In genomic region chr6:42059743-42060142, GRCh38 we compare ENCODE assay signal across 28 cellular contexts. TPM values are rescaled to one million over a fixed set of nuclear protein-coding genes. Genes with fewer than 3 reads are reported as not detected.
A peak's percentile ranks its signal among the peaks of the same experiment; 100 is the strongest.
DNase-seq lines count a peak whose midpoint lies in the region; ATAC-seq, FAIRE-seq and TF ChIP-seq lines count a peak whose summit lies in the region.
"Had no signal": no experiment of that assay in that cellular context is flagged by ENCODE, and none has a peak within 500 bp of the region (broad histone marks: within the 10 kb centered on the region; RNA-seq: fewer than 3 reads in every experiment).

No MANE protein-coding gene starts in this region.

- intact Hi-C loops in HepG2 (cut with micrococcal nuclease; ENCODE audit: unreplicated experiment) = no loop called here
- intact Hi-C loops in right lobe of liver (cut with DNase I) = no loop called here
- intact Hi-C loops in K562 (cut with micrococcal nuclease) = no loop called here
- intact Hi-C loops in posterior vena cava (cut with DNase I) = no loop called here

- H3K27me3 ChIP-seq in HepG2 (ENCODE audit: control insufficient read depth in 1 of 2, insufficient read depth in 2 of 2, low read length in 2 of 2) (no peaks in the 10 kb centered on the region), right lobe of liver (no peaks in the 10 kb centered on the region), K562 (ENCODE audit: control insufficient read depth in 2 of 2, insufficient read depth in 2 of 2, low read length in 2 of 2) (no peaks in the 10 kb centered on the region)
- H3K27me3 ChIP-seq: BE2C, BLaER1 had no signal

- CTCF ChIA-PET in HepG2 (lab: Yijun Ruan, JAX; ENCODE audit: low intra/inter-chr PET ratio, low total read pairs) (no interaction called here), K562 (lab: Yijun Ruan, JAX; ENCODE audit: low intra/inter-chr PET ratio) (no interaction called here)

- H3K4me3 ChIP-seq in HepG2 (replicated peaks in 1 of 3; ENCODE audit: insufficient read depth in 1 of 3, low read depth in 2 of 3, low read length in 3 of 3) (no peak overlapping the region), right lobe of liver (no peak overlapping the region), K562 (no peak overlapping the region)
- H3K4me3 ChIP-seq: BLaER1, GM12878 had no signal

- peak overlapping the region; percentile 19 for H3K27ac Mint-ChIP-seq in activated T-cell treated with anti-CD3 and anti-CD28 coated beads, Interleukin-2, amount 50 U/mL, for 24 hours

- no peak overlapping the region for H3K4me2 ChIP-seq in HepG2 (ENCODE audit: low read depth, low read length)
- H3K4me2 ChIP-seq in K562 (ENCODE audit: insufficient read depth, low read length) = no peak overlapping the region
- H3K4me2 ChIP-seq: BLaER1 had no signal

- TF ChIP-seq POLR2A in HepG2 (IDR thresholded peaks at IDR 0.05; ENCODE audit: insufficient read depth in 1 of 2, low read depth in 2 of 2, low read length in 2 of 2) = no peak
- TF ChIP-seq POLR2A in right lobe of liver (IDR thresholded peaks at IDR 0.05) = no peak
- no peak for TF ChIP-seq POLR2A in K562 (conservative IDR thresholded peaks at IDR 0.05)

- no peak for TF ChIP-seq EP300 in HepG2 (IDR thresholded peaks at IDR 0.05; ENCODE audit: low read depth in 2 of 2, low read length in 2 of 2)
- TF ChIP-seq EP300 in HepG2 (CRISPR knock-in tag; IDR thresholded peaks at IDR 0.05; ENCODE audit: borderline replicate concordance) = no peak
- TF ChIP-seq EP300 in K562 (IDR thresholded peaks at IDR 0.05; ENCODE audit: low read length) = no peak

- in situ Hi-C loops in HepG2 (cut with HindIII; ENCODE audit: extremely low pct_ligation_motif_present, low pct_unique_long_range_greater_than_20kb) = no loop called here
- in situ Hi-C loops in K562 (cut with MboI) = no loop called here

- H3K9me3 ChIP-seq in HepG2 (ENCODE audit: low read length) (no peaks in the 10 kb centered on the region), right lobe of liver (no peaks in the 10 kb centered on the region), K562 (replicated peaks; ENCODE audit: control insufficient read depth, insufficient read depth, low read depth, low read length) (no peaks in the 10 kb centered on the region)
- H3K9me3 ChIP-seq: BE2C, BLaER1 had no signal

- no peaks in the 10 kb centered on the region for H4K20me1 ChIP-seq in HepG2 (ENCODE audit: insufficient read depth, low read length)
- H4K20me1 ChIP-seq in K562 (replicated peaks; ENCODE audit: control insufficient read depth, insufficient read depth, low read length) = no peaks in the 10 kb centered on the region

- TF ChIP-seq CTCF in HepG2 (CRISPR knock-in tag; IDR thresholded peaks at IDR 0.05) (no peak), right lobe of liver (IDR thresholded peaks at IDR 0.05) (no peak), K562 (IDR thresholded peaks at IDR 0.05 in 2 of 3, conservative IDR thresholded peaks at IDR 0.05 in 1 of 3; ENCODE audit: insufficient read depth in 2 of 3, low read depth in 1 of 3, low read length in 3 of 3) (no peak)

- no peak overlapping the region for H3K4me3 Mint-ChIP-seq in activated T-cell treated with anti-CD3 and anti-CD28 coated beads, Interleukin-2, amount 50 U/mL, for 24 hours
- H3K4me3 Mint-ChIP-seq: CD14-positive monocyte; CD4-positive, alpha-beta memory T cell; CD4-positive, CD25-positive, alpha-beta regulatory T cell; CD8-positive, alpha-beta memory T cell had no signal

- FAIRE-seq in HepG2 (lab: Jason Lieb, UNC) (no peak), K562 (lab: Jason Lieb, UNC) (no peak)
- FAIRE-seq: GM12878, GM12892, GM18507 had no signal

- no peaks in the 10 kb centered on the region for H3K4me1 ChIP-seq in HepG2 (ENCODE audit: insufficient read depth, low read length)
- H3K4me1 ChIP-seq in right lobe of liver = no peaks in the 10 kb centered on the region
- H3K4me1 ChIP-seq in K562 (replicated peaks in 1 of 2; ENCODE audit: control insufficient read depth in 2 of 2, insufficient read depth in 2 of 2, low read length in 2 of 2) = no peaks in the 10 kb centered on the region
- H3K4me1 ChIP-seq: BE2C, BLaER1 had no signal

- POLR2A ChIA-PET in HepG2 (lab: Yijun Ruan, JAX) (no interaction called here), K562 (lab: Yijun Ruan, JAX) (interaction anchor here (1.5 to 4.3 kb wide), 3 partner anchors 8 to 12 kb away, joined by 4 to 27 read pairs (median 5); partner anchors contain the start of gene TAF8)

- H2AFZ ChIP-seq in HepG2 (ENCODE audit: low read length) = no peak overlapping the region
- no peak overlapping the region for H2AFZ ChIP-seq in K562 (ENCODE audit: low read depth, low read length)

- H3K9ac ChIP-seq in HepG2 (ENCODE audit: insufficient read depth, low read depth, low read length) = no peak overlapping the region
- H3K9ac ChIP-seq in K562 (ENCODE audit: insufficient read depth in 1 of 2, low read depth in 2 of 2, low read length in 2 of 2) = no peak overlapping the region
- H3K9ac ChIP-seq: BLaER1 had no signal

- no peaks in the 10 kb centered on the region for H3K9me1 ChIP-seq in K562 (ENCODE audit: control insufficient read depth, insufficient read depth, low read length)

- no peaks in the 10 kb centered on the region for H3K9me3 Mint-ChIP-seq in activated T-cell treated with anti-CD3 and anti-CD28 coated beads, Interleukin-2, amount 50 U/mL, for 24 hours
- H3K9me3 Mint-ChIP-seq: CD4-positive, alpha-beta memory T cell; CD4-positive, CD25-positive, alpha-beta regulatory T cell; CD8-positive, alpha-beta memory T cell had no signal

- no peak for ATAC-seq in HepG2
- ATAC-seq in right lobe of liver = no peak
- ATAC-seq in K562 = no peak
- ATAC-seq: GM12878 had no signal

- H3K79me2 ChIP-seq in HepG2 (ENCODE audit: insufficient read depth, low read length) (no peaks in the 10 kb centered on the region), K562 (ENCODE audit: control insufficient read depth, insufficient read depth, low read length) (no peaks in the 10 kb centered on the region)

- DNase-seq in activated T-cell treated with anti-CD3 and anti-CD28 coated beads, Interleukin-2, amount 50 U/mL, for 24 hours = no peak
- no peak for DNase-seq in activated T-cell treated with anti-CD3 and anti-CD28 coated beads, Interleukin-2, amount 50 U/mL, for 1 hour
- DNase-seq in HepG2 (ENCODE audit: low spot score) (no peak), right lobe of liver (no peak), K562 (ENCODE audit: extremely low read depth in 1 of 4, low spot score in 3 of 4) (no peak), posterior vena cava (ENCODE audit: low spot score) (peak; percentile 19), NCI-H345 (lab: John Stamatoyannopoulos, UW) (no peak)
- no peak for DNase-seq in activated CD4-positive, alpha-beta T cell treated with anti-CD3 and anti-CD28 coated beads, Interleukin-2, amount 50 U/mL, for 48 hours
- DNase-seq: ACHN; BE2C; C1 segment of cervical spinal cord; CD4-positive, alpha-beta memory T cell; CD4-positive, CD25-positive, alpha-beta regulatory T cell; CD8-positive, alpha-beta memory T cell; COR-L47; DMS 273 treated with DMSO at 0.1 percent for 48 hours; DMS153; DMS53; DMS79; DND-41; EL; GDM1 had no signal

- no peak overlapping the region for H3K27ac ChIP-seq in HepG2 (ENCODE audit: extremely low read length, insufficient read depth, low read length)
- H3K27ac ChIP-seq in right lobe of liver = no peak overlapping the region
- no peak overlapping the region for H3K27ac ChIP-seq in K562 (ENCODE audit: extremely low read depth, low read depth, low read length)
- H3K27ac ChIP-seq: 22Rv1, BLaER1 had no signal

- H3K4me1 Mint-ChIP-seq in activated T-cell treated with anti-CD3 and anti-CD28 coated beads, Interleukin-2, amount 50 U/mL, for 24 hours (ENCODE audit: low read depth) = peaks cover 6% of the 10 kb centered on the region
- H3K4me1 Mint-ChIP-seq: CD14-positive monocyte had no signal

- 95% methylated on average over 5 of the region's 5 CpGs for WGBS in HepG2 (ENCODE audit: low lambda C conversion rate)
- WGBS in right lobe of liver (ENCODE audit: insufficient coverage, low coverage, low lambda C conversion rate, missing lambda C conversion rate) = 88% methylated on average over 5 of the region's 5 CpGs
- WGBS in K562 (ENCODE audit: insufficient coverage, low coverage, missing lambda C conversion rate) = 92% methylated on average over 5 of the region's 5 CpGs

- BruUV-seq in HepG2 (replicated peaks; lab: Mats Ljungman, UMichigan) (no TSS peak), K562 (replicated peaks; lab: Mats Ljungman, UMichigan) (no TSS peak)

- no peaks in the 10 kb centered on the region for H3K27me3 Mint-ChIP-seq in activated T-cell treated with anti-CD3 and anti-CD28 coated beads, Interleukin-2, amount 50 U/mL, for 24 hours
- H3K27me3 Mint-ChIP-seq: CD4-positive, alpha-beta memory T cell; CD4-positive, CD25-positive, alpha-beta regulatory T cell; CD8-positive, alpha-beta memory T cell had no signal

- peaks cover 32 to 76% of the 10 kb centered on the region in 2 experiments for H3K36me3 ChIP-seq in HepG2 (replicated peaks in 1 of 2; ENCODE audit: control insufficient read depth in 1 of 2, insufficient read depth in 2 of 2, low read length in 2 of 2)
- H3K36me3 ChIP-seq in right lobe of liver = peaks cover 7 to 87% (median 40%) of the 10 kb centered on the region in 4 donors
- peaks cover 92% of the 10 kb centered on the region for H3K36me3 ChIP-seq in K562 (ENCODE audit: control insufficient read depth, insufficient read depth, low read length)

- TF ChIP-seq RAD21 in HepG2 (CRISPR knock-in tag; IDR thresholded peaks at IDR 0.05) (no peak), K562 (CRISPR knock-in tag; conservative IDR thresholded peaks at IDR 0.05 in 1 of 2, IDR thresholded peaks at IDR 0.05 in 1 of 2) (no peak)

- peaks cover 94% of the 10 kb centered on the region for H3K36me3 Mint-ChIP-seq in activated T-cell treated with anti-CD3 and anti-CD28 coated beads, Interleukin-2, amount 50 U/mL, for 24 hours (ENCODE audit: low read depth)

RNA-seq across cellular contexts. Expression of gene TAF8, which starts 9.4 kb away (rescaled TPM):
- total RNA-seq in HepG2 (2016; rRNA removed; fragmentation: Illumina TruSeq; extraction: Trizol) (20.2 and 25.2 TPM in 2 replicates), right lobe of liver (10 to 100 TPM in 4 of 6 experiments, 1 to 10 TPM in 2; 6.7 to 14.7 (median 11.9) TPM), K562 (2014; rRNA removed) (37.8 and 45.6 TPM in 2 replicates), K562 (2014; rRNA removed; fragmentation: Illumina TruSeq; extraction: Trizol) (41.0 and 43.8 TPM in 2 replicates), K562 (2015; rRNA removed; fragmentation: Illumina TruSeq; extraction: Trizol) (29.4 and 32.3 TPM in 2 replicates), K562 (2021) (49.1 and 51.4 TPM in 2 replicates), posterior vena cava (10 to 100 TPM; 16.6 to 18.6 TPM)
- 5.3 and 5.6 TPM in 2 replicates for total RNA-seq in HepG2 (2016; cell fraction: cytosol; rRNA removed; fragmentation: Illumina TruSeq; extraction: Trizol; ENCODE audit: low read depth)
- 18.4 and 26.1 TPM in 2 replicates for total RNA-seq in HepG2 (2016; cell fraction: insoluble cytoplasmic fraction; rRNA removed; fragmentation: Illumina TruSeq; extraction: Trizol)
- 7.7 and 11.1 TPM in 2 replicates for total RNA-seq in HepG2 (2016; cell fraction: membrane; rRNA removed; fragmentation: Illumina TruSeq; extraction: Trizol)
- 25.6 and 26.1 TPM in 2 replicates for total RNA-seq in HepG2 (2016; cell fraction: nucleus; rRNA removed; fragmentation: Illumina TruSeq; extraction: Trizol)
- polyA plus RNA-seq in HepG2 (2011; rRNA removed) (23.8 and 25.8 TPM in 2 replicates), K562 (2011; rRNA removed) (52.8 and 57.2 TPM in 2 replicates), K562 (2014; fragmentation: Illumina TruSeq; extraction: Trizol) (49.2 and 52.6 TPM in 2 replicates), K562 (2014; fragmentation: Nextera tagmentation; extraction: Ambion mirVana) (10 to 100 TPM; 58.9 to 84.0 TPM), K562 (2014; rRNA removed) (57.1 and 60.3 TPM in 2 replicates)
- polyA plus RNA-seq in HepG2 (2011; cell fraction: cytosol; rRNA removed) = 14.5 and 19.7 TPM in 2 replicates
- 30.8 and 36.5 TPM in 2 replicates for polyA plus RNA-seq in HepG2 (2011; cell fraction: nucleus; rRNA removed)
- polyA plus RNA-seq in HepG2 (2012) = 8.9 and 11.5 TPM in 2 replicates
- polyA plus RNA-seq in HepG2 (2016; cell fraction: cytosol; fragmentation: Illumina TruSeq; extraction: Trizol; ENCODE audit: low read depth) = 2.2 and 2.4 TPM in 2 replicates
- 11.5 and 15.5 TPM in 2 replicates for polyA plus RNA-seq in HepG2 (2016; cell fraction: insoluble cytoplasmic fraction; fragmentation: Illumina TruSeq; extraction: Trizol; ENCODE audit: low read depth)
- polyA plus RNA-seq in HepG2 (2016; cell fraction: membrane; fragmentation: Illumina TruSeq; extraction: Trizol; ENCODE audit: low read depth) = 2.5 and 3.1 TPM in 2 replicates
- 23.7 and 26.1 TPM in 2 replicates for polyA plus RNA-seq in HepG2 (2016; cell fraction: nucleus; fragmentation: Illumina TruSeq; extraction: Trizol; ENCODE audit: insufficient read depth, low read depth)
- 73.6 and 87.5 TPM in 2 replicates for polyA minus RNA-seq in HepG2 (2011; rRNA and poly(A)+ RNA removed; ENCODE audit: low replicate concordance)
- 12.6 and 13.8 TPM in 2 replicates for polyA minus RNA-seq in HepG2 (2011; cell fraction: cytosol; rRNA and poly(A)+ RNA removed)
- 74.5 and 84.5 TPM in 2 replicates for polyA minus RNA-seq in HepG2 (2011; cell fraction: nucleus; rRNA and poly(A)+ RNA removed)
- 128 and 137 TPM in 2 replicates for total RNA-seq in K562 (2011; cell fraction: chromatin; rRNA removed; ENCODE audit: low replicate concordance)
- total RNA-seq in K562 (2011; cell fraction: nucleolus; rRNA removed) = 89.7 and 95.9 TPM in 2 replicates
- 111 and 145 TPM in 2 replicates for total RNA-seq in K562 (2011; cell fraction: nucleoplasm; rRNA removed)
- polyA plus RNA-seq in K562 (2011; cell fraction: cytosol; rRNA removed) = 58.0 and 76.8 TPM in 2 replicates
- 33.2 and 40.6 TPM in 2 replicates for polyA plus RNA-seq in K562 (2011; cell fraction: nucleus; rRNA removed)
- 24.5 and 33.6 TPM in 2 replicates for polyA plus RNA-seq in K562 (2012)
- polyA minus RNA-seq in K562 (2011; rRNA and poly(A)+ RNA removed) = 89.5 and 117 TPM in 2 replicates
- polyA minus RNA-seq in K562 (2011; cell fraction: cytosol; rRNA and poly(A)+ RNA removed) = 30.9 and 35.3 TPM in 2 replicates
- polyA minus RNA-seq in K562 (2011; cell fraction: nucleus; rRNA and poly(A)+ RNA removed) = 37.0 and 60.9 TPM in 2 replicates
